ENCODE assay signal across 8 cellular contexts in genomic region chr1:54273092-54273836, GRCh38.
DNase-seq lines count a peak whose midpoint lies in the region; ATAC-seq and TF ChIP-seq lines count a peak whose summit lies in the region.

No MANE protein-coding gene starts in this region.

- H3K9me3 Mint-ChIP-seq in stimulated activated memory B cell treated with anti-CD40 and anti-IgM and Interleukin-4, amounts not matched to agents 10 μg/mL and 1 μg/mL and 100 μg/mL, for 72 hours = no peaks in the 10 kb centered on the region

- peak overlapping the region; percentile 69 for H3K27ac Mint-ChIP-seq in stimulated activated memory B cell treated with anti-CD40 and anti-IgM and Interleukin-4, amounts not matched to agents 10 μg/mL and 1 μg/mL and 100 μg/mL, for 72 hours

- H3K4me3 Mint-ChIP-seq in stimulated activated memory B cell treated with anti-CD40 and anti-IgM and Interleukin-4, amounts not matched to agents 10 μg/mL and 1 μg/mL and 100 μg/mL, for 72 hours = no peak overlapping the region

- no peak overlapping the region for H3K4me3 ChIP-seq in cardiac fibroblast (replicated peaks in 1 of 2; ENCODE audit: low read depth in 2 of 2, low read length in 2 of 2)

- DNase-seq in Daoy (ENCODE audit: low read depth) = peak; percentile 83
- DNase-seq in NCI-H2171 treated with DMSO at 0.1 percent for 48 hours (lab: John Stamatoyannopoulos, UW) = peak; percentile 97
- DNase-seq in cardiac fibroblast (ENCODE audit: low read depth in 2 of 2) = peak; percentile 43 to 81
- DNase-seq in kidney glomerular epithelial cell (lab: John Stamatoyannopoulos, UW) = peak; percentile 97
- no peak for DNase-seq in LoVo (ENCODE audit: low spot score)
- DNase-seq in SIG-M5 (lab: John Stamatoyannopoulos, UW) = no peak
- no peak for DNase-seq in activated CD4-positive, alpha-beta T cell treated with anti-CD3 and anti-CD28 coated beads, Interleukin-2, amount 50 U/mL, for 4 hours

- peaks cover 7% of the 10 kb centered on the region for H3K4me1 Mint-ChIP-seq in stimulated activated memory B cell treated with anti-CD40 and anti-IgM and Interleukin-4, amounts not matched to agents 10 μg/mL and 1 μg/mL and 100 μg/mL, for 72 hours

- no peaks in the 10 kb centered on the region for H3K27me3 Mint-ChIP-seq in stimulated activated memory B cell treated with anti-CD40 and anti-IgM and Interleukin-4, amounts not matched to agents 10 μg/mL and 1 μg/mL and 100 μg/mL, for 72 hours

- ATAC-seq in stimulated activated memory B cell treated with anti-CD40 and anti-IgM and Interleukin-4, amounts not matched to agents 10 μg/mL and 1 μg/mL and 100 μg/mL, for 72 hours = peak; percentile 36

- TF ChIP-seq CTCF in cardiac fibroblast (IDR thresholded peaks at IDR 0.05; ENCODE audit: low read depth, low read length) = no peak

- peaks cover 5% of the 10 kb centered on the region for H3K36me3 Mint-ChIP-seq in stimulated activated memory B cell treated with anti-CD40 and anti-IgM and Interleukin-4, amounts not matched to agents 10 μg/mL and 1 μg/mL and 100 μg/mL, for 72 hours

Comparison
In these comparisons a context has a peak if more than half of its experiments do, and no peak if none do; other contexts are left out.
1. DNase-seq: peak in Daoy (single experiment), NCI-H2171 treated with DMSO at 0.1 percent for 48 hours (single experiment), cardiac fibroblast (2 of 2) and kidney glomerular epithelial cell (single experiment); none in LoVo (single experiment), SIG-M5 (single experiment) and activated CD4-positive, alpha-beta T cell treated with anti-CD3 and anti-CD28 coated beads, Interleukin-2, amount 50 U/mL, for 4 hours (0 of 2).